12 cellular contexts compared by ENCODE assay signal in genomic region chr13:25046274-25046984, GRCh38. TPM values are rescaled to one million over a fixed set of nuclear protein-coding genes. Genes with fewer than 3 reads are reported as not detected.
DNase-seq lines count a peak whose midpoint lies in the region; ATAC-seq and TF ChIP-seq lines count a peak whose summit lies in the region.
"Had no signal": no experiment of that assay in that cellular context is flagged by ENCODE, and none has a peak within 500 bp of the region (broad histone marks: within the 10 kb centered on the region; RNA-seq: fewer than 3 reads in every experiment).

No MANE protein-coding gene starts in this region.

- ATAC-seq in WTC11, result peak; percentile 68
- no peak for ATAC-seq in gastrocnemius medialis
- no peak for ATAC-seq in HG03108 (IDR thresholded peaks at IDR 0.05; ENCODE audit: unreplicated experiment)
- ATAC-seq: GM12878, HCT116 had no signal

- H3K4me3 ChIP-seq in iPS-18c (ENCODE audit: insufficient read depth, low read depth, low read length) (peak overlapping the region; percentile 69), spleen (peak overlapping the region in 4 of 8 donors; percentile 13 to 54 (median 20)), gastrocnemius medialis (peak overlapping the region in 2 of 4 donors; percentile 3 to 29)
- H3K4me3 ChIP-seq: GM12878 had no signal

- peak overlapping the region; percentile 77 for H3K4me3 Mint-ChIP-seq in WTC11

- CTCF ChIA-PET in WTC11 (lab: Charles Lee) (interaction anchor here (0.7 to 2.1 kb wide), 12 partner anchors 9 to 241 kb away, joined by 3 to 10 read pairs (median 3); partner anchors contain the start of gene MTMR6), RWPE1 (lab: Yijun Ruan, JAX) (interaction anchor here (0.6 to 0.7 kb wide), 2 partner anchors 9 to 471 kb away, joined by 3 to 4 read pairs; no protein-coding TSS in a partner anchor)

- peaks cover 35% of the 10 kb centered on the region for H3K4me1 Mint-ChIP-seq in WTC11

- H3K36me3 ChIP-seq in spleen (no peaks in the 10 kb centered on the region), gastrocnemius medialis (no peaks in the 10 kb centered on the region)
- H3K36me3 ChIP-seq: Peyer's patch had no signal

- POLR2A ChIA-PET in WTC11 (lab: Charles Lee), result no interaction called here
- POLR2A ChIA-PET in RWPE1 (lab: Yijun Ruan, JAX; ENCODE audit: low non-redundant PET), result no interaction called here

- TF ChIP-seq CTCF in WTC11 (IDR thresholded peaks at IDR 0.05) (no peak), spleen (IDR thresholded peaks at IDR 0.05 in 8 of 11, conservative IDR thresholded peaks at IDR 0.05 in 3 of 11) (no peak), gastrocnemius medialis (IDR thresholded peaks at IDR 0.05 in 4 of 5, conservative IDR thresholded peaks at IDR 0.05 in 1 of 5) (no peak), RWPE1 (conservative IDR thresholded peaks at IDR 0.05; ENCODE audit: low read depth) (no peak)

- H3K27ac Mint-ChIP-seq in WTC11, result no peak overlapping the region

- TF ChIP-seq POLR2A in spleen (IDR thresholded peaks at IDR 0.05) (no peak), gastrocnemius medialis (IDR thresholded peaks at IDR 0.05) (no peak)

- peaks cover 19% of the 10 kb centered on the region for H3K9me3 Mint-ChIP-seq in WTC11

- intact Hi-C loops in spleen (cut with DNase I; ENCODE audit: low total_unique reads), result no loop called here
- intact Hi-C loops in gastrocnemius medialis (cut with DNase I; ENCODE audit: low total_unique reads), result no loop called here

- H3K27ac ChIP-seq in spleen, result no peak overlapping the region
- no peak overlapping the region for H3K27ac ChIP-seq in gastrocnemius medialis
- H3K27ac ChIP-seq in RWPE1, result no peak overlapping the region
- H3K27ac ChIP-seq: Peyer's patch had no signal

- H3K4me1 ChIP-seq in spleen (peaks cover 0 to 12% (median 7%) of the 10 kb centered on the region in 6 donors), gastrocnemius medialis (no peaks in the 10 kb centered on the region)
- H3K4me1 ChIP-seq: Peyer's patch had no signal

- WGBS in spleen, 5 donors, result 15 to 17% (median 16%) methylated on average over 23 to 24 of the region's 24 CpGs

- H3K9me3 ChIP-seq in iPS-18c (ENCODE audit: control insufficient read depth, insufficient read depth, low read length) (no peaks in the 10 kb centered on the region), spleen (peaks cover 0 to 17% (median 13%) of the 10 kb centered on the region in 8 donors), gastrocnemius medialis (no peaks in the 10 kb centered on the region)
- H3K9me3 ChIP-seq: Peyer's patch had no signal

- peaks cover 21% of the 10 kb centered on the region for H3K27me3 Mint-ChIP-seq in WTC11 (ENCODE audit: low read depth)

- peak; percentile 41 for DNase-seq in DMS53 (lab: John Stamatoyannopoulos, UW)
- DNase-seq in DMS53 treated with DMSO at 0.1 percent for 48 hours (lab: John Stamatoyannopoulos, UW; ENCODE audit: unreplicated experiment), result no peak
- DNase-seq in WTC11 (ENCODE audit: low spot score), result peak; percentile 54
- peak; percentile 41 for DNase-seq in spleen
- no peak for DNase-seq in gastrocnemius medialis
- DNase-seq in RWPE1 (ENCODE audit: low spot score), result no peak
- DNase-seq: activated CD4-positive, alpha-beta T cell treated with anti-CD3 and anti-CD28 coated beads, Interleukin-2, amount 50 U/mL, for 48 hours; Peyer's patch had no signal

- H3K36me3 Mint-ChIP-seq in WTC11, result peaks cover 34% of the 10 kb centered on the region

- H3K27me3 ChIP-seq in spleen (replicated peaks in 1 of 7) (peaks cover 6 to 86% (median 38%) of the 10 kb centered on the region in 7 donors), gastrocnemius medialis (peaks cover 16 to 30% (median 29%) of the 10 kb centered on the region in 3 donors)

- in situ Hi-C loops in gastrocnemius medialis (cut with MboI; ENCODE audit: low sequenced_read_pairs in 4 of 4), result no loop called here

TF ChIP-seq in WTC11, 78 proteins besides CTCF, POLR2A, EP300 and RAD21:
- TF ChIP-seq STAT6 (CRISPR knock-in tag; conservative IDR thresholded peaks at IDR 0.05; ENCODE audit: low read depth) (no peak), PRDM15 (CRISPR knock-in tag; IDR thresholded peaks at IDR 0.05) (peak; percentile 86)

RNA-seq across cellular contexts. Expression of gene PABPC3, which starts 49.5 kb away (rescaled TPM):
- total RNA-seq in WTC11 (2021), result 0.35 to 0.39 TPM (median 0.39 TPM) in 3 replicates
- total RNA-seq in spleen, result under 1 TPM; 0.20 to 0.38 (median 0.30) TPM
- polyA plus RNA-seq in spleen, result under 1 TPM; 0.03 to 0.21 (median 0.13) TPM
- not detected for total RNA-seq in gastrocnemius medialis

Comparison
In these comparisons a context has a peak if more than half of its experiments do, and no peak if none do; other contexts are left out.
1. DNase-seq: peak in DMS53 (single experiment), WTC11 (single experiment) and spleen (single experiment); none in DMS53 treated with DMSO at 0.1 percent for 48 hours (single experiment), gastrocnemius medialis (0 of 2) and RWPE1 (single experiment).